ENCODE assay signal across 1 cellular context in the genomic region with DNA sequence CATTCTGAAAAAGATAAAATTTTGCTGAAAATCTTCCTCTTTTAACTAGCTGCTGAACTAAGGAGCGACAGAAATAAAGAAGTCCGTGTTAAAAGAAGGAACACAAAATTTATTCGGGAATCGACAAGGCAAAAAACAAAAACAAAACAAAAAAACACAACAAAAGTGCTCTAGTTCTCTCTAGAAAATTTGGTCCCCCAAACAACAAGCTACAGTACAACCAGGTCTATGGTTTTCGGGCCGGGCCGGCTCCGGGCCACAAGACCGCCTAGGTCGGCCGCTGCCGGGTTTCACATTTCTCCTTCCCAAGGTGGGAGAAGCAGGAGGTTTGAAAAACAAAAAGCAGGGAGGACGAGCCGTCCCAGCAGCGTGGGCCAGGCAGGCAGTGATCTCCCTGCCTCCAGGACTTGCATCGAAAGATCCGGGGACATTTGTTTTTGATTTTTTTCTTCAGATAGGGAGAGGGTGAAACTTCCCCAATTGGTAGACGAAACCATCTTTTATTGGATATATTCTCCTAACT.
TF ChIP-seq lines count a peak whose summit lies in the region.

No MANE protein-coding gene starts in this region.

TF ChIP-seq in WTC11, 78 proteins besides CTCF, POLR2A, EP300 and RAD21 (continued from another document):
- TF ChIP-seq SMAD3 (CRISPR knock-in tag; IDR thresholded peaks at IDR 0.05; ENCODE audit: borderline replicate concordance) (no peak), ZNF416 (CRISPR knock-in tag; IDR thresholded peaks at IDR 0.05) (no peak), FOXJ3 (CRISPR knock-in tag; IDR thresholded peaks at IDR 0.05; ENCODE audit: borderline replicate concordance) (no peak)
